Comparison of ENCODE assay signal across 1 cellular context in the genomic region with DNA sequence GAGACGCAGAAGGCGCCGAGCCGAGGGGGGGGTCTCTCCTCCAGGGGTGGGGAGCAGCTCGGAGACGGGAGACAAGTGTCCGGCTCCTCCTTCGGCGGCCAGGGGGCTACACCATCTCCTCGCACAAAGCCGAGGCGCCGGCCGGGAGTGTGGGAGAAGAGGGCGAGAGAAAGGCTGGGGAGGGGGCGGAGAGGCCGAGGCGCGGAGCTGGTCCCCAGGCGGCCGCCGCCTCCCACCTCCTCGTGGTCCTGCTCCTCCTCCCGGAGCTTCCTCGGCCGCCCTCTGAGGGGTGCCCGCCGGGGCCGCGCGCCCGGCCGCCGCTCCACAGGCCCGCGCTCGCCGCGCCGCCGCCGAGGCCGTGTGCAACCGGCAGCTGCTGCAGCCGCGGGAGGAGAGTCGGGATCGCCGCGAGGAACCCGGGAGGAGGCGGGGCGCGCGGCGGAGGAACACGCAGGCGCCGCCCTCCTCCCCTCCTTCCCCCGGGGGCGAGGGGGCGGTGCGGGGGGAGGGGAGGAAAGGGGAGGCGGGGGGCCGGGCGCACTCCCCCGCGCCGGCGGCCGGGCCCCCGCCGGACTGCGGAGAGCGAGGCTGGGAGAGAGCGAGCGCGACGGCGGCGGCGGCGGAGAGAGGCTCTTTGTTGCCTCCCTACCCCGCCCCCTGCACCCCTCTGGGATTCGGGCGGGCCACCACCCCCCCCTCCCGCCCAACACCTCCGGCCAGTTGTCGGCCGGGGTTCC.
TF ChIP-seq lines count a peak whose summit lies in the region.

Gene ENAH, minus strand, starts transcription at position 398 of the 737 bp plus-strand sequence. CDS start 433 bp downstream, outside the sequence.

TF ChIP-seq in HepG2, 621 proteins besides CTCF, POLR2A, EP300 and RAD21 (continued from another document):
- no peak for TF ChIP-seq ZNF646 (CRISPR knock-in tag; IDR thresholded peaks at IDR 0.05)
- TF ChIP-seq IRF1 (CRISPR knock-in tag; IDR thresholded peaks at IDR 0.05; ENCODE audit: low read depth) = no peak
- no peak for TF ChIP-seq FOXO1 (CRISPR knock-in tag; IDR thresholded peaks at IDR 0.05)
- TF ChIP-seq KLF12 (CRISPR knock-in tag; IDR thresholded peaks at IDR 0.05; ENCODE audit: borderline replicate concordance) = no peak
- 0 out of 2 replicates have a peak, but pooled peaks have one; percentile 36 for TF ChIP-seq PCBP1 (IDR thresholded peaks at IDR 0.05; ENCODE audit: borderline replicate concordance, low read depth, low read length)
- TF ChIP-seq SALL1 (CRISPR knock-in tag; IDR thresholded peaks at IDR 0.05) = peak; percentile 29; the same call in 1 of the 2 replicates
- TF ChIP-seq, protein P1, sequence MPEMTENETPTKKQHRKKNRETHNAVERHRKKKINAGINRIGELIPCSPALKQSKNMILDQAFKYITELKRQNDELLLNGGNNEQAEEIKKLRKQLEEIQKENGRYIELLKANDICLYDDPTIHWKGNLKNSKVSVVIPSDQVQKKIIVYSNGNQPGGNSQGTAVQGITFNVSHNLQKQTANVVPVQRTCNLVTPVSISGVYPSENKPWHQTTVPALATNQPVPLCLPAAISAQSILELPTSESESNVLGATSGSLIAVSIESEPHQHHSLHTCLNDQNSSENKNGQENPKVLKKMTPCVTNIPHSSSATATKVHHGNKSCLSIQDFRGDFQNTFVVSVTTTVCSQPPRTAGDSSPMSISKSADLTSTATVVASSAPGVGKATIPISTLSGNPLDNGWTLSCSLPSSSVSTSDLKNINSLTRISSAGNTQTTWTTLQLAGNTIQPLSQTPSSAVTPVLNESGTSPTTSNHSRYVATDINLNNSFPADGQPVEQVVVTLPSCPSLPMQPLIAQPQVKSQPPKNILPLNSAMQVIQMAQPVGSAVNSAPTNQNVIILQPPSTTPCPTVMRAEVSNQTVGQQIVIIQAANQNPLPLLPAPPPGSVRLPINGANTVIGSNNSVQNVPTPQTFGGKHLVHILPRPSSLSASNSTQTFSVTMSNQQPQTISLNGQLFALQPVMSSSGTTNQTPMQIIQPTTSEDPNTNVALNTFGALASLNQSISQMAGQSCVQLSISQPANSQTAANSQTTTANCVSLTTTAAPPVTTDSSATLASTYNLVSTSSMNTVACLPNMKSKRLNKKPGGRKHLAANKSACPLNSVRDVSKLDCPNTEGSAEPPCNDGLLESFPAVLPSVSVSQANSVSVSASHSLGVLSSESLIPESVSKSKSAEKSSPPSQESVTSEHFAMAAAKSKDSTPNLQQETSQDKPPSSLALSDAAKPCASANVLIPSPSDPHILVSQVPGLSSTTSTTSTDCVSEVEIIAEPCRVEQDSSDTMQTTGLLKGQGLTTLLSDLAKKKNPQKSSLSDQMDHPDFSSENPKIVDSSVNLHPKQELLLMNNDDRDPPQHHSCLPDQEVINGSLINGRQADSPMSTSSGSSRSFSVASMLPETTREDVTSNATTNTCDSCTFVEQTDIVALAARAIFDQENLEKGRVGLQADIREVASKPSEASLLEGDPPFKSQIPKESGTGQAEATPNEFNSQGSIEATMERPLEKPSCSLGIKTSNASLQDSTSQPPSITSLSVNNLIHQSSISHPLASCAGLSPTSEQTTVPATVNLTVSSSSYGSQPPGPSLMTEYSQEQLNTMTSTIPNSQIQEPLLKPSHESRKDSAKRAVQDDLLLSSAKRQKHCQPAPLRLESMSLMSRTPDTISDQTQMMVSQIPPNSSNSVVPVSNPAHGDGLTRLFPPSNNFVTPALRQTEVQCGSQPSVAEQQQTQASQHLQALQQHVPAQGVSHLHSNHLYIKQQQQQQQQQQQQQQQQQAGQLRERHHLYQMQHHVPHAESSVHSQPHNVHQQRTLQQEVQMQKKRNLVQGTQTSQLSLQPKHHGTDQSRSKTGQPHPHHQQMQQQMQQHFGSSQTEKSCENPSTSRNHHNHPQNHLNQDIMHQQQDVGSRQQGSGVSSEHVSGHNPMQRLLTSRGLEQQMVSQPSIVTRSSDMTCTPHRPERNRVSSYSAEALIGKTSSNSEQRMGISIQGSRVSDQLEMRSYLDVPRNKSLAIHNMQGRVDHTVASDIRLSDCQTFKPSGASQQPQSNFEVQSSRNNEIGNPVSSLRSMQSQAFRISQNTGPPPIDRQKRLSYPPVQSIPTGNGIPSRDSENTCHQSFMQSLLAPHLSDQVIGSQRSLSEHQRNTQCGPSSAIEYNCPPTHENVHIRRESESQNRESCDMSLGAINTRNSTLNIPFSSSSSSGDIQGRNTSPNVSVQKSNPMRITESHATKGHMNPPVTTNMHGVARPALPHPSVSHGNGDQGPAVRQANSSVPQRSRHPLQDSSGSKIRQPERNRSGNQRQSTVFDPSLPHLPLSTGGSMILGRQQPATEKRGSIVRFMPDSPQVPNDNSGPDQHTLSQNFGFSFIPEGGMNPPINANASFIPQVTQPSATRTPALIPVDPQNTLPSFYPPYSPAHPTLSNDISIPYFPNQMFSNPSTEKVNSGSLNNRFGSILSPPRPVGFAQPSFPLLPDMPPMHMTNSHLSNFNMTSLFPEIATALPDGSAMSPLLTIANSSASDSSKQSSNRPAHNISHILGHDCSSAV (CRISPR knock-in tag; IDR thresholded peaks at IDR 0.05; ENCODE audit: borderline replicate concordance) = no peak
- no peak for TF ChIP-seq YEATS2 (CRISPR knock-in tag; IDR thresholded peaks at IDR 0.05; ENCODE audit: borderline replicate concordance)
- TF ChIP-seq ZNF12 (CRISPR knock-in tag; IDR thresholded peaks at IDR 0.05) = 0 out of 2 replicates have a peak, but pooled peaks have one; percentile 29
- peak; percentile 31; the same call in 1 of the 2 replicates for TF ChIP-seq KDM5B (CRISPR knock-in tag; IDR thresholded peaks at IDR 0.05; ENCODE audit: borderline replicate concordance)
- no peak; the same call in 1 of the 2 replicates for TF ChIP-seq ZGPAT (CRISPR knock-in tag; IDR thresholded peaks at IDR 0.05)
- TF ChIP-seq FOXK1 (CRISPR knock-in tag; IDR thresholded peaks at IDR 0.05; ENCODE audit: borderline replicate concordance, low read depth) = no peak
- no peak for TF ChIP-seq SMARCE1 (IDR thresholded peaks at IDR 0.05; ENCODE audit: borderline replicate concordance)
- TF ChIP-seq ZNF317 (CRISPR knock-in tag; IDR thresholded peaks at IDR 0.05) = no peak
- TF ChIP-seq SAP130 (CRISPR knock-in tag; IDR thresholded peaks at IDR 0.05; ENCODE audit: low read depth) = peak; percentile 50
- no peak for TF ChIP-seq ZNF572 (CRISPR knock-in tag; IDR thresholded peaks at IDR 0.05)
- no peak for TF ChIP-seq RFX3 (CRISPR knock-in tag; IDR thresholded peaks at IDR 0.05)
- no peak for TF ChIP-seq GTF3A (CRISPR knock-in tag; conservative IDR thresholded peaks at IDR 0.05)
- no peak for TF ChIP-seq ZNF75D (CRISPR knock-in tag; IDR thresholded peaks at IDR 0.05; ENCODE audit: borderline replicate concordance)
- TF ChIP-seq ZNF616 (CRISPR knock-in tag; IDR thresholded peaks at IDR 0.05; ENCODE audit: low read depth) = no peak
- no peak for TF ChIP-seq IRF2 (CRISPR knock-in tag; IDR thresholded peaks at IDR 0.05)
- no peak for TF ChIP-seq PITX1 (CRISPR knock-in tag; IDR thresholded peaks at IDR 0.05)
- no peak for TF ChIP-seq SMC3 (IDR thresholded peaks at IDR 0.05; ENCODE audit: low read length)
- TF ChIP-seq PATZ1 (CRISPR knock-in tag; IDR thresholded peaks at IDR 0.05) = peak; percentile 92
- TF ChIP-seq SNAPC5 (CRISPR knock-in tag; IDR thresholded peaks at IDR 0.05; ENCODE audit: borderline replicate concordance) = no peak
- TF ChIP-seq TBX3 (IDR thresholded peaks at IDR 0.05; ENCODE audit: borderline replicate concordance) = no peak
- TF ChIP-seq FOXK2 (IDR thresholded peaks at IDR 0.05) = no peak
- TF ChIP-seq PHF8 (CRISPR knock-in tag; IDR thresholded peaks at IDR 0.05) = no peak; the same call in 1 of the 2 replicates
- TF ChIP-seq KDM2A (CRISPR knock-in tag; IDR thresholded peaks at IDR 0.05; ENCODE audit: borderline replicate concordance, low read depth) = peak; percentile 17
- peak; percentile 56 for TF ChIP-seq AGO2 (optimal IDR thresholded peaks at IDR 0.05; ENCODE audit: low read depth, low read length)
- TF ChIP-seq MTA1 (CRISPR knock-in tag; IDR thresholded peaks at IDR 0.05; ENCODE audit: borderline replicate concordance) = no peak
- no peak for TF ChIP-seq ZNF800 (CRISPR knock-in tag; IDR thresholded peaks at IDR 0.05)
- no peak for TF ChIP-seq HNRNPLL (IDR thresholded peaks at IDR 0.05; ENCODE audit: low read depth, low read length, poor library complexity, severe bottlenecking)
- no peak for TF ChIP-seq RFX5 (IDR thresholded peaks at IDR 0.05; ENCODE audit: low read depth, low read length)
